ENCODE assay signal across 9 cellular contexts in the genomic region with DNA sequence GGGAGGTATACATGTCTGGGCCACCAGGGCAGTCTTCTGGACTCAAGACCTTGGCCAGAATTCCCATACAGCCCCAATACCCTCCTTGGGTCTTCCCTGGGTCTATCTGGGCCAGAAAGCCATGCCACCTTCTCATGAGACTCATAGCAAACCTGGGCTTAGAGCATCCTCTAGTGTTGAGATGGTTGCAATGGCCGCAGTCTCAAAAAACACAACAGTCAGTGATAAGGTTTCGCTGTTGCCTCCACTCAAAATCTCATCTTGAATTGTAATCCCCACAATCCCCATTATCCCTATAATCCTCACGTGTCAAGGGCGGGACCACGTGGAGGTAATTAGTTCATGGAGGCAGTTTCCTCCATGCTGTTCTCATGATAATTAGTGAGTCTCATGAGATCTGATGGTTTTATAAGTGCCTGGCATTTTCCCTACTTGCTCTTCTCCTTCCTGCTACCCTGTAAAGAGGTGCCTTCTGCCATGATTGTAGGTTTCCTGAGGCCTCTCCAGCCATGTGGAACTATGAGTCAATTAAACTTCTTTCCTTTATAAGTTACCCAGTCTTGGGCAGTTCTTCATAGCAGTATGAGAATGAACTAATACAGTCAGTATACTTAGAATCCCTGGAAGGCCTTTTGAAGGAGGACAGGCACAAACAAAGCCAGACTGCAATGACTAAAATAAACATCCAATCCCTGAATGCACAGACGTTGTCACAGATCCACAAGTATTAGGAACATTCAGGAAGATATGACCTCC.
DNase-seq lines count a peak whose midpoint lies in the region; ATAC-seq and TF ChIP-seq lines count a peak whose summit lies in the region.
"Had no signal": no experiment of that assay in that cellular context is flagged by ENCODE, and none has a peak within 500 bp of the region (broad histone marks: within the 10 kb centered on the region; RNA-seq: fewer than 3 reads in every experiment).

No MANE protein-coding gene starts in this region.

- CTCF ChIA-PET in AG04449 (lab: Yijun Ruan, JAX): interaction anchor here (1.4 kb wide), 1 partner anchor 12 kb away, joined by 4 read pairs; no protein-coding TSS in a partner anchor

- no peak overlapping the region for H3K27ac Mint-ChIP-seq in chondrocyte (ENCODE audit: unreplicated experiment)

- no peak overlapping the region for H3K4me3 ChIP-seq in AG04449 (ENCODE audit: low read depth, low read length)
- H3K4me3 ChIP-seq in right lobe of liver: no peak overlapping the region
- H3K4me3 ChIP-seq: thoracic aorta had no signal

- no peak overlapping the region for H3K27ac ChIP-seq in right lobe of liver
- H3K27ac ChIP-seq: thoracic aorta had no signal

- no peaks in the 10 kb centered on the region for H3K9me3 ChIP-seq in right lobe of liver
- H3K9me3 ChIP-seq: thoracic aorta had no signal

- intact Hi-C loops in right lobe of liver (cut with DNase I): no loop called here

- DNase-seq in AG04449 (ENCODE audit: low read depth, low spot score) (no peak), ELF-1 (ENCODE audit: low read depth, low spot score) (peak; percentile 74), NCI-H446 treated with DMSO at 0.1 percent for 48 hours (lab: John Stamatoyannopoulos, UW) (peak; percentile 56), chondrocyte (ENCODE audit: low spot score) (no peak), right lobe of liver (no peak)

- no peaks in the 10 kb centered on the region for H3K4me1 ChIP-seq in right lobe of liver

- H3K4me1 Mint-ChIP-seq in chondrocyte (ENCODE audit: low read depth): peaks cover 10% of the 10 kb centered on the region

- TF ChIP-seq CTCF in AG04449 (IDR thresholded peaks at IDR 0.05; ENCODE audit: insufficient read depth, low read length, missing control alignments) (peak; percentile 59), chondrocyte (IDR thresholded peaks at IDR 0.05) (peak; percentile 73), right lobe of liver (IDR thresholded peaks at IDR 0.05) (peak; percentile 51 to 63 (median 52))

- H3K4me3 Mint-ChIP-seq in chondrocyte (ENCODE audit: unreplicated experiment): no peak overlapping the region

- peaks cover 6% of the 10 kb centered on the region for H3K9me3 Mint-ChIP-seq in chondrocyte (ENCODE audit: low read depth)

- POLR2A ChIA-PET in AG04449 (lab: Yijun Ruan, JAX): interaction anchor here (0.9 kb wide), 1 partner anchor 117 kb away, joined by 3 read pairs; no protein-coding TSS in a partner anchor

- peak; percentile 62 for ATAC-seq in HG02588 (IDR thresholded peaks at IDR 0.05; ENCODE audit: unreplicated experiment)
- peak; percentile 69 to 85 (median 76) for ATAC-seq in right lobe of liver
- no peak for ATAC-seq in GM19328 (IDR thresholded peaks at IDR 0.05; ENCODE audit: unreplicated experiment)
- no peak for ATAC-seq in GM21529 (IDR thresholded peaks at IDR 0.05; ENCODE audit: unreplicated experiment)

- no peak for TF ChIP-seq POLR2A in right lobe of liver (IDR thresholded peaks at IDR 0.05)

- H3K27me3 Mint-ChIP-seq in chondrocyte (ENCODE audit: low read depth): peaks cover 14% of the 10 kb centered on the region

- peaks cover 2% of the 10 kb centered on the region for H3K36me3 Mint-ChIP-seq in chondrocyte (ENCODE audit: low read depth)

- H3K36me3 ChIP-seq in right lobe of liver: no peaks in the 10 kb centered on the region
- H3K36me3 ChIP-seq: thoracic aorta had no signal

- H3K27me3 ChIP-seq in right lobe of liver: no peaks in the 10 kb centered on the region

- WGBS in right lobe of liver (ENCODE audit: insufficient coverage, low coverage, low lambda C conversion rate, missing lambda C conversion rate): 26% methylated on average over 6 of the region's 6 CpGs

Comparison
In these comparisons a context has a peak if more than half of its experiments do, and no peak if none do; other contexts are left out.
1. DNase-seq: peak in ELF-1 (single experiment) and NCI-H446 treated with DMSO at 0.1 percent for 48 hours (single experiment); none in AG04449 (single experiment), chondrocyte (single experiment) and right lobe of liver (0 of 3).
2. ATAC-seq: peak in HG02588 (single experiment) and right lobe of liver (4 of 4); none in GM19328 (single experiment) and GM21529 (single experiment).
3. Peak in every context shown above with its lines, with median percentiles within 50 percentile points of each other: CTCF ChIP-seq.